In the genomic region with DNA sequence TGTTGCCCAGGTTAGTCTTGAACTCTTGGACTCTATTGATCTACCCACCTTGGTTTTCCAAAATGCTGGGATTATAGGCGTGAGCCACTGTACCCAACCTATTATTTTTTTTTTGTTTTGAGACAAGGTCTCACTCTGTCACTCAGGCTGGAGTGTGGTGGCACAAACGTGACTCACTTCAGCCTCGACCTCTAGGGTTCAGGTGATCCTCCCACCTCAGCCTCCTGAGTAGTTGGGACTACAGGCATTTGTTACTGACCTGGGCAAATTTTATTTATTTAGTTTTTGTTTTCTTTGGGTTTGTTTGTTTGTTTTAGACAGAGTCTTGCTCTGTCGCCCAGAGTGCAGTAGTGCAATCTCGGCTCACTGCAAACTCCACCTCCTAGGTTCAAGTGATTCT, we compare ENCODE assay signal across 37 cellular contexts. TPM values are rescaled to one million over a fixed set of nuclear protein-coding genes. Genes with fewer than 3 reads are reported as not detected.
"Had no signal": no experiment of that assay in that cellular context is flagged by ENCODE, and none has a peak within 500 bp of the region (broad histone marks: within the 10 kb centered on the region; RNA-seq: fewer than 3 reads in every experiment).

No MANE protein-coding gene starts in this region.

- ATAC-seq: activated CD8-positive, alpha-beta T cell treated with anti-CD3 and anti-CD28 coated beads for 36 hours; activated naive CD4-positive, alpha-beta T cell treated with anti-CD3 and anti-CD28 coated beads, Interleukin-2, amount 50 U/mL, for 72 hours; activated T-cell treated with anti-CD3 and anti-CD28 coated beads, Interleukin-2, amount 50 U/mL, for 4 hours; activated T-cell treated with anti-CD3 and anti-CD28 coated beads, Interleukin-2, amount 50 U/mL, for 72 hours; activated T-helper 17 cell treated with anti-CD3 and anti-CD28 coated beads, Interleukin-2, amount 50 U/mL, for 72 hours; body of pancreas had no signal

- H3K27ac Mint-ChIP-seq: activated B cell treated with CpG ODN at 0.5 μM for 24 hours; activated CD4-positive, alpha-beta memory T cell treated with anti-CD3 and anti-CD28 coated beads for 36 hours; activated CD4-positive, alpha-beta T cell treated with anti-CD3 and anti-CD28 coated beads, Interleukin-2, amount 10 ng/mL, durations not matched to agents 24 days and 14 days; activated CD8-positive, alpha-beta T cell treated with anti-CD3 and anti-CD28 coated beads for 36 hours; activated naive CD4-positive, alpha-beta T cell treated with anti-CD3 and anti-CD28 coated beads for 36 hours; activated naive CD4-positive, alpha-beta T cell treated with anti-CD3 and anti-CD28 coated beads, Interleukin-2, amount 50 U/mL, for 72 hours; activated naive CD8-positive, alpha-beta T cell treated with anti-CD3 and anti-CD28 coated beads for 36 hours; activated T-cell treated with anti-CD3 and anti-CD28 coated beads, Interleukin-2, amount 50 U/mL, for 72 hours; activated T-helper 1 cell treated with anti-CD3 and anti-CD28 coated beads, Interleukin-12 subunit alpha, Interleukin-12 subunit beta, Interleukin-2, Interleukin-4 antibody, amounts not matched to agents 30 ng/mL and 10 ng/mL and 1 ng/mL, durations not matched to agents 14 hours and 24 hours and 36 hours; activated T-helper 17 cell treated with anti-CD3 and anti-CD28 coated beads, Interleukin-2, amount 50 U/mL, for 72 hours; T-helper 1 cell treated with Interleukin-12 subunit alpha and Interleukin-12 subunit beta and Interleukin-4 antibody, amounts not matched to agents 30 μg/mL and 1 μg/mL, for 36 hours; T-helper 2 cell treated with Interferon-gamma antibody and Interleukin-4, amounts not matched to agents 5 μg/mL and 100 μg/mL, for 36 hours had no signal

- H3K36me3 Mint-ChIP-seq: activated CD4-positive, alpha-beta memory T cell treated with anti-CD3 and anti-CD28 coated beads for 36 hours; activated naive CD4-positive, alpha-beta T cell treated with anti-CD3 and anti-CD28 coated beads, Interleukin-2, amount 50 U/mL, for 72 hours; activated naive CD8-positive, alpha-beta T cell treated with anti-CD3 and anti-CD28 coated beads for 36 hours had no signal

- FAIRE-seq: astrocyte, TTC549 had no signal

- H3K27me3 Mint-ChIP-seq: activated B cell treated with CpG ODN at 0.5 μM for 24 hours; activated CD4-positive, alpha-beta memory T cell treated with anti-CD3 and anti-CD28 coated beads for 36 hours; activated CD8-positive, alpha-beta T cell treated with anti-CD3 and anti-CD28 coated beads for 36 hours; activated naive CD8-positive, alpha-beta T cell treated with anti-CD3 and anti-CD28 coated beads for 36 hours; activated T-helper 17 cell treated with anti-CD3 and anti-CD28 coated beads, Interleukin-2, amount 50 U/mL, for 72 hours had no signal

- H3K27ac ChIP-seq: adrenal gland, body of pancreas, brain microvascular endothelial cell, breast epithelium, VCaP had no signal

- DNase-seq: activated B cell treated with CpG ODN at 0.5 μM for 24 hours; activated CD4-positive, alpha-beta memory T cell treated with anti-CD3 and anti-CD28 coated beads for 36 hours; activated CD4-positive, alpha-beta T cell treated with anti-CD3 and anti-CD28 coated beads for 4 hours; activated CD4-positive, alpha-beta T cell treated with anti-CD3 and anti-CD28 coated beads, Interleukin-2, amount 10 ng/mL, durations not matched to agents 24 days and 14 days; activated CD4-positive, alpha-beta T cell treated with anti-CD3 and anti-CD28 coated beads, Interleukin-2, amount 50 U/mL, for 1 hour; activated CD4-positive, alpha-beta T cell treated with anti-CD3 and anti-CD28 coated beads, Interleukin-2, amount 50 U/mL, for 4 hours; activated CD4-positive, CD25-positive, alpha-beta regulatory T cell treated with anti-CD3 and anti-CD28 coated beads, Interleukin-2, amount 50 U/mL, for 72 hours; activated CD8-positive, alpha-beta memory T cell treated with anti-CD3 and anti-CD28 coated beads, Interleukin-2, amount 50 U/mL, for 4 hours; activated CD8-positive, alpha-beta T cell treated with anti-CD3 and anti-CD28 coated beads for 36 hours; activated effector memory CD4-positive, alpha-beta T cell treated with anti-CD3 and anti-CD28 coated beads, Interleukin-2, amount 50 U/mL, for 16 hours; activated gamma-delta T cell treated with Interleukin-2 at 50 U/mL for 16 hours; activated naive CD4-positive, alpha-beta T cell; activated naive CD4-positive, alpha-beta T cell treated with anti-CD3 and anti-CD28 coated beads for 36 hours; activated naive CD8-positive, alpha-beta T cell treated with anti-CD3 and anti-CD28 coated beads for 36 hours; activated T-cell treated with anti-CD3 and anti-CD28 coated beads for 4 hours; activated T-cell treated with anti-CD3 and anti-CD28 coated beads, Interleukin-2, amount 50 U/mL, for 1 hour; activated T-cell treated with anti-CD3 and anti-CD28 coated beads, Interleukin-2, amount 50 U/mL, for 4 hours; activated T-cell treated with anti-CD3 and anti-CD28 coated beads, Interleukin-2, amount 50 U/mL, for 72 hours; adrenal gland; amniotic stem cell; aorta; body of pancreas; brain microvascular endothelial cell; central memory CD4-positive, alpha-beta T cell; T-helper 1 cell; T-helper 2 cell; T-helper 9 cell had no signal

- H3K4me3 Mint-ChIP-seq: activated B cell treated with CpG ODN at 0.5 μM for 24 hours; activated CD4-positive, alpha-beta memory T cell treated with anti-CD3 and anti-CD28 coated beads for 36 hours; activated CD4-positive, alpha-beta T cell treated with anti-CD3 and anti-CD28 coated beads, Interleukin-2, amount 10 ng/mL, durations not matched to agents 24 days and 14 days; activated CD8-positive, alpha-beta T cell treated with anti-CD3 and anti-CD28 coated beads for 36 hours; activated naive CD4-positive, alpha-beta T cell treated with anti-CD3 and anti-CD28 coated beads for 36 hours; activated naive CD8-positive, alpha-beta T cell treated with anti-CD3 and anti-CD28 coated beads for 36 hours; activated T-cell treated with anti-CD3 and anti-CD28 coated beads, Interleukin-2, amount 50 U/mL, for 4 hours; activated T-cell treated with anti-CD3 and anti-CD28 coated beads, Interleukin-2, amount 50 U/mL, for 72 hours; activated T-helper 1 cell treated with anti-CD3 and anti-CD28 coated beads, Interleukin-12 subunit alpha, Interleukin-12 subunit beta, Interleukin-2, Interleukin-4 antibody, amounts not matched to agents 30 ng/mL and 10 ng/mL and 1 ng/mL, durations not matched to agents 14 hours and 24 hours and 36 hours; activated T-helper 17 cell treated with anti-CD3 and anti-CD28 coated beads, Interleukin-2, amount 50 U/mL, for 72 hours; T-helper 1 cell treated with Interleukin-12 subunit alpha and Interleukin-12 subunit beta and Interleukin-4 antibody, amounts not matched to agents 30 μg/mL and 1 μg/mL, for 36 hours; T-helper 2 cell treated with Interferon-gamma antibody and Interleukin-4, amounts not matched to agents 5 μg/mL and 100 μg/mL, for 36 hours had no signal

- H3K36me3 ChIP-seq: adrenal gland, brain microvascular endothelial cell, breast epithelium had no signal

- H3K9me3 Mint-ChIP-seq: activated B cell treated with CpG ODN at 0.5 μM for 24 hours; activated CD4-positive, alpha-beta memory T cell treated with anti-CD3 and anti-CD28 coated beads for 36 hours; activated CD4-positive, alpha-beta T cell treated with anti-CD3 and anti-CD28 coated beads, Interleukin-2, amount 10 ng/mL, durations not matched to agents 24 days and 14 days; activated CD8-positive, alpha-beta T cell treated with anti-CD3 and anti-CD28 coated beads for 36 hours; activated naive CD4-positive, alpha-beta T cell treated with anti-CD3 and anti-CD28 coated beads for 36 hours; activated naive CD4-positive, alpha-beta T cell treated with anti-CD3 and anti-CD28 coated beads, Interleukin-2, amount 50 U/mL, for 72 hours; activated naive CD8-positive, alpha-beta T cell treated with anti-CD3 and anti-CD28 coated beads for 36 hours; activated T-cell treated with anti-CD3 and anti-CD28 coated beads, Interleukin-2, amount 50 U/mL, for 4 hours; activated T-cell treated with anti-CD3 and anti-CD28 coated beads, Interleukin-2, amount 50 U/mL, for 72 hours; activated T-helper 1 cell treated with anti-CD3 and anti-CD28 coated beads, Interleukin-12 subunit alpha, Interleukin-12 subunit beta, Interleukin-2, Interleukin-4 antibody, amounts not matched to agents 30 ng/mL and 10 ng/mL and 1 ng/mL, durations not matched to agents 14 hours and 24 hours and 36 hours; activated T-helper 17 cell treated with anti-CD3 and anti-CD28 coated beads, Interleukin-2, amount 50 U/mL, for 72 hours; T-helper 1 cell treated with Interleukin-12 subunit alpha and Interleukin-12 subunit beta and Interleukin-4 antibody, amounts not matched to agents 30 μg/mL and 1 μg/mL, for 36 hours; T-helper 2 cell treated with Interferon-gamma antibody and Interleukin-4, amounts not matched to agents 5 μg/mL and 100 μg/mL, for 36 hours had no signal

- H3K4me3 ChIP-seq: adrenal gland, body of pancreas, breast epithelium had no signal

- H3K27me3 ChIP-seq: adrenal gland, body of pancreas, brain microvascular endothelial cell, breast epithelium had no signal

- H3K4me1 ChIP-seq: breast epithelium had no signal

- H3K4me1 Mint-ChIP-seq: activated T-helper 17 cell treated with anti-CD3 and anti-CD28 coated beads, Interleukin-2, amount 50 U/mL, for 72 hours had no signal

- H3K9me3 ChIP-seq: adrenal gland, body of pancreas, breast epithelium had no signal

RNA-seq across cellular contexts. Expression of gene SHBG, which starts 6.3 kb away (rescaled TPM):
- total RNA-seq: activated B cell treated with CpG ODN at 0.5 μM for 24 hours; activated CD4-positive, alpha-beta memory T cell treated with anti-CD3 and anti-CD28 coated beads for 36 hours; activated CD4-positive, alpha-beta T cell treated with anti-CD3 and anti-CD28 coated beads, Interleukin-2, amount 10 ng/mL, durations not matched to agents 24 days and 14 days; activated CD8-positive, alpha-beta memory T cell treated with anti-CD3 and anti-CD28 coated beads for 36 hours; activated CD8-positive, alpha-beta T cell treated with anti-CD3 and anti-CD28 coated beads for 36 hours; activated naive CD4-positive, alpha-beta T cell treated with anti-CD3 and anti-CD28 coated beads for 36 hours; activated naive CD8-positive, alpha-beta T cell treated with anti-CD3 and anti-CD28 coated beads for 36 hours; activated T-cell treated with anti-CD3 and anti-CD28 coated beads, Interleukin-2, amount 50 U/mL, for 4 hours; activated T-helper 1 cell treated with anti-CD3 and anti-CD28 coated beads, Interleukin-12 subunit alpha, Interleukin-12 subunit beta, Interleukin-2, Interleukin-4 antibody, amounts not matched to agents 30 ng/mL and 10 ng/mL and 1 ng/mL, durations not matched to agents 14 hours and 24 hours and 36 hours; body of pancreas had no signal

RNA-seq across cellular contexts. Expression of gene ATP1B2, which starts 27.1 kb away (rescaled TPM):
- total RNA-seq: activated B cell treated with CpG ODN at 0.5 μM for 24 hours had no signal

RNA-seq across cellular contexts. Expression of gene SOX15, which starts 33.8 kb away (rescaled TPM):
- total RNA-seq: activated CD4-positive, alpha-beta T cell treated with anti-CD3 and anti-CD28 coated beads, Interleukin-2, amount 10 ng/mL, durations not matched to agents 24 days and 14 days; body of pancreas had no signal
